Comparison of ENCODE assay signal across 24 cellular contexts in the genomic region with DNA sequence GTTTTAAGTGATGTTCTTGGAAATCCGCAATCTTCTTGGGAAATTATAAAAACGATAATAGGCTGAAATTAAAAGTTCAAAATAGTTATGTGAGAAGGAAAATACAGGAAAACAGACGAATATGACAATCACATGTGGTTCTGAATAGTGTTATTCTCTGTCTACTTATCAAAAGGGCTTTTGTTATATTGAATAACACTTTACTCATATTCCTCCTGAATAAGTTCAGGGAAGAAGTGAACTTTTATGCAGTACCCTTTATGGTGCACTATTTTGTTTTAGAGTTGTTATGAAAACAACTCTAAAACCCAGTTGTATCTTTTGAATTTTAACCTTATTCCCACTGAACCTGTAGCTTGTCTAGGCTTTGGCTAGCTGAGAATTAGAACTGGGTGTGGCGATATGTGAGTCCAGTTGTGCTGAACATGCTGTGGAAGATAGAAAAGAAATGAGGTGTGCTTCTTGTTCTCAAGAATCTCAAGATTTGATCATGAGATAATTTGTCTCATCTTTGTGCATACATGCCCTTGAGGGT.
A peak's percentile ranks its signal among the peaks of the same experiment; 100 is the strongest.
DNase-seq lines count a peak whose midpoint lies in the region; FAIRE-seq and TF ChIP-seq lines count a peak whose summit lies in the region.
"Had no signal": no experiment of that assay in that cellular context is flagged by ENCODE, and none has a peak within 500 bp of the region (broad histone marks: within the 10 kb centered on the region; RNA-seq: fewer than 3 reads in every experiment).

No MANE protein-coding gene starts in this region.

- H3K27ac Mint-ChIP-seq in astrocyte (ENCODE audit: unreplicated experiment), result no peak overlapping the region
- H3K27ac Mint-ChIP-seq: CD4-positive, alpha-beta T cell had no signal

- H3K27me3 ChIP-seq in astrocyte (ENCODE audit: insufficient read depth, low read length), result no peaks in the 10 kb centered on the region
- H3K27me3 ChIP-seq: BLaER1 treated with 17β-estradiol and CSF1 and Interleukin-3, amounts not matched to agents 10 nM and 100 nM had no signal

- no peak overlapping the region for H3K4me3 Mint-ChIP-seq in astrocyte (ENCODE audit: unreplicated experiment)
- H3K4me3 Mint-ChIP-seq: CD4-positive, alpha-beta T cell had no signal

- no peaks in the 10 kb centered on the region for H3K4me1 ChIP-seq in astrocyte (ENCODE audit: insufficient read depth, low read length)
- H3K4me1 ChIP-seq: A549 had no signal

- H4K20me1 ChIP-seq in astrocyte (ENCODE audit: insufficient read depth, low read length), result no peaks in the 10 kb centered on the region
- H4K20me1 ChIP-seq: BLaER1 treated with 17β-estradiol and CSF1 and Interleukin-3, amounts not matched to agents 10 nM and 100 nM had no signal

- H2AFZ ChIP-seq in astrocyte (ENCODE audit: low read depth, low read length), result no peak overlapping the region

- no peaks in the 10 kb centered on the region for H3K27me3 Mint-ChIP-seq in astrocyte (ENCODE audit: low read depth, unreplicated experiment)
- H3K27me3 Mint-ChIP-seq: CD4-positive, alpha-beta T cell had no signal

- H3K4me2 ChIP-seq in astrocyte (ENCODE audit: low read length), result no peak overlapping the region
- H3K4me2 ChIP-seq: A549; BLaER1 treated with 17β-estradiol and CSF1 and Interleukin-3, amounts not matched to agents 10 nM and 100 nM had no signal

- H3K9me3 Mint-ChIP-seq in astrocyte (ENCODE audit: unreplicated experiment), result peaks cover 4% of the 10 kb centered on the region
- H3K9me3 Mint-ChIP-seq: CD4-positive, alpha-beta T cell had no signal

- H3K4me1 Mint-ChIP-seq in astrocyte (ENCODE audit: low read depth, unreplicated experiment), result peaks cover 19% of the 10 kb centered on the region

- no peak overlapping the region for H3K9ac ChIP-seq in astrocyte (ENCODE audit: low read length)
- H3K9ac ChIP-seq: BLaER1 treated with 17β-estradiol and CSF1 and Interleukin-3, amounts not matched to agents 10 nM and 100 nM had no signal

- no peak overlapping the region for H3K27ac ChIP-seq in astrocyte (ENCODE audit: low read depth, low read length)
- H3K27ac ChIP-seq in temporal lobe (ENCODE audit: low read depth, low read length), result peak overlapping the region; percentile 64
- H3K27ac ChIP-seq: A549; BLaER1 treated with 17β-estradiol and CSF1 and Interleukin-3, amounts not matched to agents 10 nM and 100 nM had no signal

- H3K9me3 ChIP-seq in astrocyte (ENCODE audit: insufficient read depth, low read depth, low read length), result no peaks in the 10 kb centered on the region
- H3K9me3 ChIP-seq: A549; BLaER1 treated with 17β-estradiol and CSF1 and Interleukin-3, amounts not matched to agents 10 nM and 100 nM had no signal

- H3K36me3 ChIP-seq in astrocyte (ENCODE audit: insufficient read depth, low read length), result no peaks in the 10 kb centered on the region
- H3K36me3 ChIP-seq: BLaER1 treated with 17β-estradiol and CSF1 and Interleukin-3, amounts not matched to agents 10 nM and 100 nM had no signal

- H3K79me2 ChIP-seq in astrocyte (ENCODE audit: insufficient read depth, low read length), result no peaks in the 10 kb centered on the region

- no peak for TF ChIP-seq CTCF in astrocyte (IDR thresholded peaks at IDR 0.05; ENCODE audit: insufficient read depth, low read depth, low read length)

- H3K4me3 ChIP-seq in astrocyte (ENCODE audit: insufficient read depth, low read depth, low read length), result no peak overlapping the region
- H3K4me3 ChIP-seq: A549; BLaER1 treated with 17β-estradiol and CSF1 and Interleukin-3, amounts not matched to agents 10 nM and 100 nM had no signal

- peak; percentile 55 for FAIRE-seq in astrocyte (lab: Jason Lieb, UNC)
- FAIRE-seq: A549, D721Med, GM19239, H1, HepG2 had no signal

- no peaks in the 10 kb centered on the region for H3K36me3 Mint-ChIP-seq in astrocyte (ENCODE audit: low read depth, unreplicated experiment)

- DNase-seq in astrocyte (ENCODE audit: low read depth) (no peak), foreskin melanocyte (peak; percentile 86), midbrain (lab: John Stamatoyannopoulos, UW) (peak; percentile 19), NCI-H345 treated with DMSO at 0.1 percent for 48 hours (lab: John Stamatoyannopoulos, UW; ENCODE audit: unreplicated experiment) (no peak), T-helper 2 cell (no peak), NCI-H1105 (lab: John Stamatoyannopoulos, UW) (no peak)
- DNase-seq: AML-193; CD4-positive, alpha-beta T cell; Karpas-422; NCI-H1092; NCI-H1436; NCI-H187; NCI-H2081 treated with DMSO at 0.1 percent for 48 hours; NCI-H2171 treated with DMSO at 0.1 percent for 48 hours; NCI-H345; NCI-H524 treated with DMSO at 0.1 percent for 48 hours; NCI-H774 had no signal

Comparison
In these comparisons a context has a peak if more than half of its experiments do, and no peak if none do; other contexts are left out.
1. DNase-seq: peak in foreskin melanocyte (single experiment) and midbrain (single experiment); none in astrocyte (single experiment), NCI-H345 treated with DMSO at 0.1 percent for 48 hours (single experiment), T-helper 2 cell (0 of 5) and NCI-H1105 (single experiment).